8 cellular contexts compared by ENCODE assay signal in the genomic region with DNA sequence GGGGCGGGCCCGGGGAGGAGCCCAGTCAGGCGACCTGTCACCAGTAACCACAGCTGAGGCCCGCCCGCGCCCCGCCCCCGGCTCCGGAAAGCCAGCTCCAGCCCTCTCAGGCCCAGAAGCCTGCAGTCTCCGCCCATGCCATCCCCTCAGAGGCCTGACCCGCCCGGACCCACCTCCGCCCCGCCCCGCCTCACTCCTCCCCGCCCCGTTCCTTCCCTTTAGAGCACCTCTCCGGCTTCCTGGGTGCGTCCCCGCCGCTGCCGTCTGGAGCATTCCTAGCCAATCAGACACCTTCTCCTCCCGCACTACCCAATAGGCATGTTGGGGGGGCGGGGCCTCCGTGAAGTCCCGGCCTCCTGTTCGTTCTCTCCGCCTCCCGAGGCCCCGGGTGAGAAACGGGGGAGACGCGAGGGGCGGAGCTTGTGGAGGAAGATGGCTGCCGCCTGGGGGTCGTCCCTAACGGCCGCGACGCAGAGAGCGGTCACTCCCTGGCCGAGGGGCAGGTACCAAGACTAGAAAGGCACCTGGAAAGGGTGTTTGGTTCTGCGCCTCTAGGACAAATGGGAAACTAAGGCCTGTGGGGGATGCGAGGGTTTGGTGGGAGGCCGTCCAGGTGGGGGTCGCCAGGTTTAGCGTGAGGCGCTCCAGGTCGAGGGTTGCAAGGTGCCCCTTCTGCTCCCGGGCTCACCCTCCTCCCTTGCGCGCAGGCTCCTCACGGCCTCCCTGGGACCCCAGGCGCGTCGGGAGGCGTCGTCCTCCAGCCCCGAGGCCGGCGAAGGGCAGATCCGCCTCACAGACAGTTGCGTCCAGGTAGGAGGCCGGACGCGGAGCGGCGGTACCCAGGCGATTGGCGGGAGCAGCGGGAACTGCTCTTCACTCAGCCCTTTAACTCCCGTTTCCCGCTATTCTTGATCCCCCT. TPM values are rescaled to one million over a fixed set of nuclear protein-coding genes. Genes with fewer than 3 reads are reported as not detected.
DNase-seq lines count a peak whose midpoint lies in the region; ATAC-seq and TF ChIP-seq lines count a peak whose summit lies in the region.

A gene with protein sequence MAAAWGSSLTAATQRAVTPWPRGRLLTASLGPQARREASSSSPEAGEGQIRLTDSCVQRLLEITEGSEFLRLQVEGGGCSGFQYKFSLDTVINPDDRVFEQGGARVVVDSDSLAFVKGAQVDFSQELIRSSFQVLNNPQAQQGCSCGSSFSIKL (plus strand): TSS at position 423 of the 919 bp plus-strand sequence. CDS start 10 bp downstream, at position 433.

- peak; percentile 83 for ATAC-seq in GM21619 (IDR thresholded peaks at IDR 0.05; ENCODE audit: unreplicated experiment)

- H3K9me2 ChIP-seq in PC-9 (ENCODE audit: insufficient read depth) = no peaks in the 10 kb centered on the region

- peak within 1 kb of the TSS; percentile 92 for H3K4me3 ChIP-seq in Jurkat, Clone E6-1 (ENCODE audit: low read length)
- H3K4me3 ChIP-seq in PC-9 (peak within 1 kb of the TSS; percentile 81), mucosa of stomach (ENCODE audit: low read length) (peak within 1 kb of the TSS; percentile 90)

- peaks cover 15% of the 10 kb centered on the region for H3K36me3 ChIP-seq in PC-9 (ENCODE audit: low read depth)
- no peaks in the 10 kb centered on the region for H3K36me3 ChIP-seq in mucosa of stomach (ENCODE audit: control insufficient read depth, insufficient read depth, low read length)

- intact Hi-C loops in PC-9 (cut with micrococcal nuclease; ENCODE audit: unreplicated experiment) = loop anchor here (1.0 to 5.0 kb wide), 4 partner anchors 78 to 389 kb away; partner anchors contain the start of genes DLST, LTBP2 and YLPM1

- peak within 1 kb of the TSS; percentile 94 for H3K4me2 ChIP-seq in PC-9

- H3K79me2 ChIP-seq in PC-9 (ENCODE audit: low read depth) = peaks cover 66% of the 10 kb centered on the region

- BruUV-seq in PC-9 (replicated peaks; lab: Mats Ljungman, UMichigan) = no TSS peak

- H3F3A ChIP-seq in PC-9 (ENCODE audit: insufficient read depth, low read depth) = peaks cover 62% of the 10 kb centered on the region

- peaks cover 52% of the 10 kb centered on the region for H3K4me1 ChIP-seq in PC-9 (replicated peaks; ENCODE audit: insufficient read depth)
- H3K4me1 ChIP-seq in mucosa of stomach (ENCODE audit: control insufficient read depth, insufficient read depth, low read length) = peaks cover 13% of the 10 kb centered on the region

- H4K20me1 ChIP-seq in PC-9 (ENCODE audit: insufficient read depth) = no peaks in the 10 kb centered on the region; the same call in 1 of the 2 replicates

- peak within 1 kb of the TSS; percentile 54 for H3K27ac ChIP-seq in PC-9

- H3K9me3 ChIP-seq in PC-9 (ENCODE audit: insufficient read depth, low read depth) = no peaks in the 10 kb centered on the region
- no peaks in the 10 kb centered on the region for H3K9me3 ChIP-seq in mucosa of stomach (ENCODE audit: control insufficient read depth, low read length)

- TF ChIP-seq CTCF in PC-9 (conservative IDR thresholded peaks at IDR 0.05) = no peak

- POLR2A ChIA-PET in PC-9 (lab: Charles Lee; ENCODE audit: unreplicated experiment) = interaction anchor here (0.5 to 1.3 kb wide), 19 partner anchors 14 to 1506 kb away, joined by 3 to 25 read pairs (median 6); no protein-coding TSS in a partner anchor

- H3K27me3 ChIP-seq in PC-9 (ENCODE audit: insufficient read depth, low read depth) (no peaks in the 10 kb centered on the region), mucosa of stomach (ENCODE audit: control insufficient read depth, insufficient read depth, low read length) (no peaks in the 10 kb centered on the region)

- DNase-seq in DMS153 (lab: John Stamatoyannopoulos, UW) = peak; percentile 98
- DNase-seq in Jurkat, Clone E6-1 (ENCODE audit: low read depth, low spot score) = peak; percentile 98
- peak; percentile 100 for DNase-seq in PC-9
- DNase-seq in activated T-cell treated with anti-CD3 and anti-CD28 coated beads, Interleukin-2, amount 50 U/mL, for 1 hour = peak; percentile 99
- peak; percentile 99 to 100 for DNase-seq in erythroblast (lab: John Stamatoyannopoulos, UW)
- peak; percentile 96 to 99 for DNase-seq in stimulated activated CD8-positive, alpha-beta memory T cell treated with anti-CD3 and anti-CD28 coated beads, Interleukin-7, amount 100 ng/mL, for 1 hour (ENCODE audit: low read depth in 2 of 2)

- CTCF ChIA-PET in PC-9 (lab: Charles Lee) = interaction anchor here (0.6 to 1.1 kb wide), 4 partner anchors 73 to 216 kb away, joined by 4 to 6 read pairs (median 4); no protein-coding TSS in a partner anchor

- peak within 1 kb of the TSS; percentile 99 for H2AFZ ChIP-seq in PC-9

- TF ChIP-seq POLR2A in erythroblast (IDR thresholded peaks at IDR 0.05; ENCODE audit: low read length) = peak; percentile 76

- H3K9ac ChIP-seq in mucosa of stomach (ENCODE audit: low read length) = peak within 1 kb of the TSS; percentile 93

RNA-seq across cellular contexts. Expression of the gene that starts here (rescaled TPM):
- 57.2 TPM for polyA plus RNA-seq in Jurkat, Clone E6-1 (2012; ENCODE audit: insufficient read depth, insufficient read length)
- total RNA-seq in PC-9 (2021) = 83.2 and 86.5 TPM in 2 replicates

Comparison
In these comparisons a context has a peak if more than half of its experiments do, and no peak if none do; other contexts are left out.
1. Peak in every context shown above with its lines: DNase-seq, ATAC-seq, H3K4me3 ChIP-seq and H3K27ac ChIP-seq.